ENCODE assay signal across 15 cellular contexts in the genomic region with DNA sequence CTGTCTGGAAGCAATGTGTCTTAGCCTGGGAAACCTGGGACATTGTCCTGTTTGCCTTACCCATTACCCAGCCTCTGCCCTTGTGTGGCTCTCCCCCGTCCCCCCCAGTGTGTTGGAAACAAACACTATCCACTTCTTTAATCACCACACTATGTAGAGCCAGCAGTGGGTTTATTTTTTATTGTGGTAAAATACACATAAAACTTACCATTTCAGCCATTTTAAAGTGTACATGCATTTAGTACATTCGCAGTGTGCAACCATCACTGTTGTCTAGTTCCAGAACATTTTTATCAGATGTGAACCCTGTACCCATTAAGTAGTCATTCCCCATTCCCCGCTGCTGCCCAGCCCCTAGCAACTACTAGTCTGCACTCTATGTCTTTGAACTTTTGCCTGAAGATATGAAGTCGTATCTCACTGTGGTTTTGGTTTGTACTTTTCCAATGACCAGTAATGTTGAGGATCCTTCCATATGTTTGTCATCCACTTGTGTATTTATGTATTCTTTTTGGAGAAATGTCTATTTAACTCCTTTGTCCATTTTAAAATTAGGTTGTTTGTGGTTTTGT. TPM values are rescaled to one million over a fixed set of nuclear protein-coding genes. Genes with fewer than 3 reads are reported as not detected.
DNase-seq lines count a peak whose midpoint lies in the region; ATAC-seq, FAIRE-seq and TF ChIP-seq lines count a peak whose summit lies in the region.
"Had no signal": no experiment of that assay in that cellular context is flagged by ENCODE, and none has a peak within 500 bp of the region (broad histone marks: within the 10 kb centered on the region; RNA-seq: fewer than 3 reads in every experiment).

No MANE protein-coding gene starts in this region.

- no peak overlapping the region for H2AFZ ChIP-seq in K562 (ENCODE audit: low read depth, low read length)

- ATAC-seq in K562 (peak; percentile 47; the same call in 1 of the 3 replicates), mucosa of descending colon (peak; percentile 45)

- H3K36me3 ChIP-seq in K562 (ENCODE audit: control insufficient read depth, insufficient read depth, low read length) (no peaks in the 10 kb centered on the region), mucosa of descending colon (ENCODE audit: low read depth) (no peaks in the 10 kb centered on the region)
- H3K36me3 ChIP-seq: SJSA1 had no signal

- no peak overlapping the region; the same call in 1 of the 2 replicates for H3K4me2 ChIP-seq in K562 (ENCODE audit: insufficient read depth, low read length)

- no peak overlapping the region for H3K27ac ChIP-seq in K562 (ENCODE audit: extremely low read depth, low read depth, low read length)
- no peak overlapping the region for H3K27ac ChIP-seq in RWPE1
- H3K27ac ChIP-seq: SJSA1 had no signal

- in situ Hi-C loops in K562 (cut with MboI), result no loop called here

- no TSS peak for BruUV-seq in K562 (replicated peaks; lab: Mats Ljungman, UMichigan)

- peaks cover 0 to 18% of the 10 kb centered on the region in 2 experiments; a peak in 4 of 5 replicates for H3K4me1 ChIP-seq in K562 (replicated peaks in 1 of 2; ENCODE audit: control insufficient read depth in 2 of 2, insufficient read depth in 2 of 2, low read length in 2 of 2)
- peaks cover 3% of the 10 kb centered on the region for H3K4me1 ChIP-seq in mucosa of descending colon (ENCODE audit: low read depth)

- no peak for TF ChIP-seq EP300 in K562 (IDR thresholded peaks at IDR 0.05; ENCODE audit: low read length)

- no peak for TF ChIP-seq CTCF in K562 (IDR thresholded peaks at IDR 0.05 in 2 of 3, conservative IDR thresholded peaks at IDR 0.05 in 1 of 3; ENCODE audit: insufficient read depth in 2 of 3, low read depth in 1 of 3, low read length in 3 of 3)
- no peak for TF ChIP-seq CTCF in mucosa of descending colon (IDR thresholded peaks at IDR 0.05)
- TF ChIP-seq CTCF in RWPE1 (conservative IDR thresholded peaks at IDR 0.05; ENCODE audit: low read depth), result no peak

- H3K27me3 ChIP-seq in K562 (ENCODE audit: control insufficient read depth in 2 of 2, insufficient read depth in 2 of 2, low read length in 2 of 2), result no peaks in the 10 kb centered on the region
- H3K27me3 ChIP-seq: SJSA1 had no signal

- no peak for TF ChIP-seq POLR2A in GM12892 (IDR thresholded peaks at IDR 0.05; ENCODE audit: low read depth, low read length)
- no peak for TF ChIP-seq POLR2A in K562 (conservative IDR thresholded peaks at IDR 0.05)
- no peak for TF ChIP-seq POLR2A in GM12891 (IDR thresholded peaks at IDR 0.05; ENCODE audit: low read depth, low read length)

- 51% methylated on average over 4 of the region's 4 CpGs for WGBS in K562 (ENCODE audit: insufficient coverage, low coverage, missing lambda C conversion rate)

- no peak for TF ChIP-seq RAD21 in K562 (CRISPR knock-in tag; conservative IDR thresholded peaks at IDR 0.05 in 1 of 2, IDR thresholded peaks at IDR 0.05 in 1 of 2)

- no peak overlapping the region for H3K9ac ChIP-seq in K562 (ENCODE audit: insufficient read depth in 1 of 2, low read depth in 2 of 2, low read length in 2 of 2)

- POLR2A ChIA-PET in K562 (lab: Yijun Ruan, JAX), result interaction anchor here (0.6 kb wide), 1 partner anchor 304 kb away, joined by 3 read pairs; no protein-coding TSS in a partner anchor
- POLR2A ChIA-PET in RWPE1 (lab: Yijun Ruan, JAX; ENCODE audit: low non-redundant PET), result no interaction called here

- H3K9me1 ChIP-seq in K562 (ENCODE audit: control insufficient read depth, insufficient read depth, low read length), result no peaks in the 10 kb centered on the region

- intact Hi-C loops in K562 (cut with micrococcal nuclease), result no loop called here
- intact Hi-C loops in mucosa of descending colon (cut with DNase I, micrococcal nuclease), result no loop called here

- FAIRE-seq in GM12892 (lab: Jason Lieb, UNC), result peak; percentile 40
- FAIRE-seq in K562 (lab: Jason Lieb, UNC), result no peak
- FAIRE-seq in GM12891 (lab: Jason Lieb, UNC), result no peak
- FAIRE-seq: H1 had no signal

- DNase-seq in GM12892 (ENCODE audit: insufficient read length) (no peak), RPMI7951 (ENCODE audit: low read depth) (peak; percentile 69), K562 (ENCODE audit: extremely low read depth in 1 of 4, low spot score in 3 of 4) (no peak), mucosa of descending colon (no peak), anterior cingulate cortex (lab: John Stamatoyannopoulos, UW) (no peak), GM12891 (ENCODE audit: insufficient read length, low spot score) (no peak), RWPE1 (ENCODE audit: low spot score) (no peak)
- DNase-seq: ACHN; CD4-positive, alpha-beta memory T cell; GF-D8; NCI-H187 treated with DMSO at 0.1 percent for 48 hours; NCI-H510A; NCI-H82 had no signal

- H4K20me1 ChIP-seq in K562 (replicated peaks; ENCODE audit: control insufficient read depth, insufficient read depth, low read length), result no peaks in the 10 kb centered on the region

- H3K9me3 ChIP-seq in K562 (replicated peaks; ENCODE audit: control insufficient read depth, insufficient read depth, low read depth, low read length), result no peaks in the 10 kb centered on the region
- H3K9me3 ChIP-seq in mucosa of descending colon, result no peaks in the 10 kb centered on the region
- H3K9me3 ChIP-seq: SJSA1 had no signal

- H3K4me3 ChIP-seq in K562 (no peak overlapping the region), mucosa of descending colon (no peak overlapping the region)
- H3K4me3 ChIP-seq: SJSA1 had no signal

- CTCF ChIA-PET in K562 (lab: Yijun Ruan, JAX; ENCODE audit: low intra/inter-chr PET ratio), result interaction anchor here (1.2 kb wide), 1 partner anchor 84 kb away, joined by 4 read pairs; no protein-coding TSS in a partner anchor
- CTCF ChIA-PET in RWPE1 (lab: Yijun Ruan, JAX), result interaction anchor here (0.8 kb wide), 1 partner anchor 26 kb away, joined by 3 read pairs; no protein-coding TSS in a partner anchor

- no peaks in the 10 kb centered on the region for H3K79me2 ChIP-seq in K562 (ENCODE audit: control insufficient read depth, insufficient read depth, low read length)

TF ChIP-seq in K562, 482 proteins besides CTCF, POLR2A, EP300 and RAD21 (continues in another document):
- no peak for TF ChIP-seq PML (IDR thresholded peaks at IDR 0.05; ENCODE audit: low read length)
- TF ChIP-seq C11orf30 (IDR thresholded peaks at IDR 0.05; ENCODE audit: low read depth), result 0 out of 2 replicates have a peak, but pooled peaks have one; percentile 1

TF ChIP-seq in GM12891, 5 proteins besides CTCF, POLR2A, EP300 and RAD21:
- TF ChIP-seq POU2F2 (IDR thresholded peaks at IDR 0.05; ENCODE audit: low read depth, low read length), result no peak

RNA-seq across cellular contexts. Expression of gene F2R, which starts 30.2 kb away (rescaled TPM):
- 3.7 TPM for polyA plus RNA-seq in GM12892 (2012; ENCODE audit: missing spikeins)
- 130 and 137 TPM in 2 replicates for total RNA-seq in RPMI7951 (2014; rRNA removed; shearing (Covaris generic))
- 26.4 and 32.1 TPM in 2 replicates for total RNA-seq in K562 (2011; cell fraction: chromatin; rRNA removed; ENCODE audit: low replicate concordance)
- total RNA-seq in K562 (2011; cell fraction: nucleolus; rRNA removed), result 29.2 and 33.2 TPM in 2 replicates
- 46.1 and 60.1 TPM in 2 replicates for total RNA-seq in K562 (2011; cell fraction: nucleoplasm; rRNA removed)
- total RNA-seq in K562 (2014; rRNA removed) (11.2 and 13.7 TPM in 2 replicates), K562 (2014; rRNA removed; fragmentation: Illumina TruSeq; extraction: Trizol) (15.1 and 15.2 TPM in 2 replicates), K562 (2015; rRNA removed; fragmentation: Illumina TruSeq; extraction: Trizol) (10.5 and 11.1 TPM in 2 replicates), K562 (2021) (14.7 and 15.3 TPM in 2 replicates), mucosa of descending colon (1 to 10 TPM; 3.1 to 6.5 (median 4.6) TPM)
- polyA plus RNA-seq in K562 (2011; rRNA removed) (34.7 and 56.5 TPM in 2 replicates), K562 (2014; fragmentation: Illumina TruSeq; extraction: Trizol) (19.1 and 19.8 TPM in 2 replicates), K562 (2014; fragmentation: Nextera tagmentation; extraction: Ambion mirVana) (1 to 10 TPM; 4.0 to 4.9 TPM), K562 (2014; rRNA removed) (17.1 and 18.5 TPM in 2 replicates)
- 39.1 and 73.9 TPM in 2 replicates for polyA plus RNA-seq in K562 (2011; cell fraction: cytosol; rRNA removed)
- polyA plus RNA-seq in K562 (2011; cell fraction: nucleus; rRNA removed), result 11.1 and 24.1 TPM in 2 replicates
- polyA plus RNA-seq in K562 (2012), result 10.9 and 11.1 TPM in 2 replicates
- polyA minus RNA-seq in K562 (2011; rRNA and poly(A)+ RNA removed), result 35.4 and 55.1 TPM in 2 replicates
- 13.9 and 23.1 TPM in 2 replicates for polyA minus RNA-seq in K562 (2011; cell fraction: cytosol; rRNA and poly(A)+ RNA removed)
- 8.1 and 19.8 TPM in 2 replicates for polyA minus RNA-seq in K562 (2011; cell fraction: nucleus; rRNA and poly(A)+ RNA removed)
- polyA plus RNA-seq in GM12891 (2012; ENCODE audit: low read depth, missing spikeins), result 1.2 TPM
